1 cellular context compared by ENCODE assay signal in the genomic region with DNA sequence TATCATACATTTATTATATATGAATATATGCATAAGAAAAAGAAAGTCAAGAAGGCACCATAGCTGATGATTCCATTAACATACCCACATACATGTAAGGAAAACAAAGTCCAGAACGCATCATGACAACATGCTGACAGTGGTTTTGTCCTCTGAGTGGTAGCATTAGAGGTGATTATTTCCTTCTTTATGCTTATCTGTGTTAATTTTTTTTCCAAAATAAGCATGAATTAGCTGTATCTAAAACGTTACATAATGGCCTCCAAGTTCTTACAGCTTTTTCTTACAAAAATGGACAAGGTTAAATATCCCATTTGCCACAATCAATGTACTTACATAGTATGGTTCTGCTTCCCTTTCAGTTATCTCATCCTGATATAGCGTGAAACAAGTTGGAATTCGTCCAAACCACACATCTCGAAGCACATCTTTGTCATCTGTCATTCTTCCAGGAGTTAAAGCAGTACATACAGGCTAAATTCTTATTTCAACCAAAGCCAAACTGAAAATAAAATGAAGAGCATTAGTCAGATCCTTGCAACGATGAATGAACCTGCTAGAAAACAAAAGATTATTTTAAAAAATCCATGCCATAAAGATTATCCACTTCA.
TF ChIP-seq lines count a peak whose summit lies in the region.

No MANE protein-coding gene starts in this region.

TF ChIP-seq in HEK293, 187 proteins besides CTCF, POLR2A, EP300 and RAD21 (continued from another document and continues in another):
- TF ChIP-seq, protein P1, sequence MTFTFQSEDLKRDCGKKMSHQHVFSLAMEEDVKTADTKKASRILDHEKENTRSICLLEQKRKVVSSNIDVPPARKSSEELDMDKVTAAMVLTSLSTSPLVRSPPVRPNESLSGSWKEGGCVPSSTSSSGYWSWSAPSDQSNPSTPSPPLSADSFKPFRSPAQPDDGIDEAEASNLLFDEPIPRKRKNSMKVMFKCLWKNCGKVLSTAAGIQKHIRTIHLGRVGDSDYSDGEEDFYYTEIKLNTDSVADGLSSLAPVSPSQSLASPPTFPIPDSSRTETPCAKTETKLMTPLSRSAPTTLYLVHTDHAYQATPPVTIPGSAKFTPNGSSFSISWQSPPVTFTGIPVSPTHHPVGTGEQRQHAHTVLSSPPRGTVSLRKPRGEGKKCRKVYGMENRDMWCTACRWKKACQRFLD (tag by site-specific recombination; IDR thresholded peaks at IDR 0.05): no peak
- TF ChIP-seq, protein P2, sequence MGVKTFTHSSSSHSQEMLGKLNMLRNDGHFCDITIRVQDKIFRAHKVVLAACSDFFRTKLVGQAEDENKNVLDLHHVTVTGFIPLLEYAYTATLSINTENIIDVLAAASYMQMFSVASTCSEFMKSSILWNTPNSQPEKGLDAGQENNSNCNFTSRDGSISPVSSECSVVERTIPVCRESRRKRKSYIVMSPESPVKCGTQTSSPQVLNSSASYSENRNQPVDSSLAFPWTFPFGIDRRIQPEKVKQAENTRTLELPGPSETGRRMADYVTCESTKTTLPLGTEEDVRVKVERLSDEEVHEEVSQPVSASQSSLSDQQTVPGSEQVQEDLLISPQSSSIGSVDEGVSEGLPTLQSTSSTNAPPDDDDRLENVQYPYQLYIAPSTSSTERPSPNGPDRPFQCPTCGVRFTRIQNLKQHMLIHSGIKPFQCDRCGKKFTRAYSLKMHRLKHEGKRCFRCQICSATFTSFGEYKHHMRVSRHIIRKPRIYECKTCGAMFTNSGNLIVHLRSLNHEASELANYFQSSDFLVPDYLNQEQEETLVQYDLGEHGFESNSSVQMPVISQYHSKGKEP (tag by site-specific recombination; IDR thresholded peaks at IDR 0.05): no peak
- TF ChIP-seq ZNF239 (tag by site-specific recombination; IDR thresholded peaks at IDR 0.05): no peak
- TF ChIP-seq, protein P3, sequence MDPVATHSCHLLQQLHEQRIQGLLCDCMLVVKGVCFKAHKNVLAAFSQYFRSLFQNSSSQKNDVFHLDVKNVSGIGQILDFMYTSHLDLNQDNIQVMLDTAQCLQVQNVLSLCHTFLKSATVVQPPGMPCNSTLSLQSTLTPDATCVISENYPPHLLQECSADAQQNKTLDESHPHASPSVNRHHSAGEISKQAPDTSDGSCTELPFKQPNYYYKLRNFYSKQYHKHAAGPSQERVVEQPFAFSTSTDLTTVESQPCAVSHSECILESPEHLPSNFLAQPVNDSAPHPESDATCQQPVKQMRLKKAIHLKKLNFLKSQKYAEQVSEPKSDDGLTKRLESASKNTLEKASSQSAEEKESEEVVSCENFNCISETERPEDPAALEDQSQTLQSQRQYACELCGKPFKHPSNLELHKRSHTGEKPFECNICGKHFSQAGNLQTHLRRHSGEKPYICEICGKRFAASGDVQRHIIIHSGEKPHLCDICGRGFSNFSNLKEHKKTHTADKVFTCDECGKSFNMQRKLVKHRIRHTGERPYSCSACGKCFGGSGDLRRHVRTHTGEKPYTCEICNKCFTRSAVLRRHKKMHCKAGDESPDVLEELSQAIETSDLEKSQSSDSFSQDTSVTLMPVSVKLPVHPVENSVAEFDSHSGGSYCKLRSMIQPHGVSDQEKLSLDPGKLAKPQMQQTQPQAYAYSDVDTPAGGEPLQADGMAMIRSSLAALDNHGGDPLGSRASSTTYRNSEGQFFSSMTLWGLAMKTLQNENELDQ (tag by site-specific recombination; IDR thresholded peaks at IDR 0.05; ENCODE audit: low read depth): no peak
- no peak for TF ChIP-seq ZEB2 (tag by site-specific recombination; IDR thresholded peaks at IDR 0.05)
- peak; percentile 43; the same call in 1 of the 2 replicates for TF ChIP-seq SP7 (tag by site-specific recombination; IDR thresholded peaks at IDR 0.05)
- TF ChIP-seq, protein P4, sequence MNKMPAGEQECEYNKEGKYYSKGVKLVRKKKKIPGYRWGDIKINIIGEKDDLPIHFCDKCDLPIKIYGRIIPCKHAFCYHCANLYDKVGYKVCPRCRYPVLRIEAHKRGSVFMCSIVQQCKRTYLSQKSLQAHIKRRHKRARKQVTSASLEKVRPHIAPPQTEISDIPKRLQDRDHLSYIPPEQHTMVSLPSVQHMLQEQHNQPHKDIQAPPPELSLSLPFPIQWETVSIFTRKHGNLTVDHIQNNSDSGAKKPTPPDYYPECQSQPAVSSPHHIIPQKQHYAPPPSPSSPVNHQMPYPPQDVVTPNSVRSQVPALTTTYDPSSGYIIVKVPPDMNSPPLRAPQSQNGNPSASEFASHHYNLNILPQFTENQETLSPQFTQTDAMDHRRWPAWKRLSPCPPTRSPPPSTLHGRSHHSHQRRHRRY (tag by site-specific recombination; IDR thresholded peaks at IDR 0.05): no peak
- no peak for TF ChIP-seq ZNF830 (tag by site-specific recombination; IDR thresholded peaks at IDR 0.05; ENCODE audit: low read depth)
- no peak for TF ChIP-seq ZSCAN30 (tag by site-specific recombination; IDR thresholded peaks at IDR 0.05)
- TF ChIP-seq ZNF423 (tag by site-specific recombination; IDR thresholded peaks at IDR 0.05): no peak
- TF ChIP-seq ZFP3 (tag by site-specific recombination; IDR thresholded peaks at IDR 0.05; ENCODE audit: low read depth): no peak
- TF ChIP-seq, protein P5, sequence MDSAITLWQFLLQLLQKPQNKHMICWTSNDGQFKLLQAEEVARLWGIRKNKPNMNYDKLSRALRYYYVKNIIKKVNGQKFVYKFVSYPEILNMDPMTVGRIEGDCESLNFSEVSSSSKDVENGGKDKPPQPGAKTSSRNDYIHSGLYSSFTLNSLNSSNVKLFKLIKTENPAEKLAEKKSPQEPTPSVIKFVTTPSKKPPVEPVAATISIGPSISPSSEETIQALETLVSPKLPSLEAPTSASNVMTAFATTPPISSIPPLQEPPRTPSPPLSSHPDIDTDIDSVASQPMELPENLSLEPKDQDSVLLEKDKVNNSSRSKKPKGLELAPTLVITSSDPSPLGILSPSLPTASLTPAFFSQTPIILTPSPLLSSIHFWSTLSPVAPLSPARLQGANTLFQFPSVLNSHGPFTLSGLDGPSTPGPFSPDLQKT (IDR thresholded peaks at IDR 0.05; ENCODE audit: borderline replicate concordance, low read depth, low read length): no peak
- TF ChIP-seq ZNF391 (tag by site-specific recombination; IDR thresholded peaks at IDR 0.05; ENCODE audit: borderline replicate concordance, low read depth): no peak
- TF ChIP-seq ZNF660 (tag by site-specific recombination; IDR thresholded peaks at IDR 0.05): peak; percentile 67; the same call in 1 of the 2 replicates
- TF ChIP-seq, protein P6, sequence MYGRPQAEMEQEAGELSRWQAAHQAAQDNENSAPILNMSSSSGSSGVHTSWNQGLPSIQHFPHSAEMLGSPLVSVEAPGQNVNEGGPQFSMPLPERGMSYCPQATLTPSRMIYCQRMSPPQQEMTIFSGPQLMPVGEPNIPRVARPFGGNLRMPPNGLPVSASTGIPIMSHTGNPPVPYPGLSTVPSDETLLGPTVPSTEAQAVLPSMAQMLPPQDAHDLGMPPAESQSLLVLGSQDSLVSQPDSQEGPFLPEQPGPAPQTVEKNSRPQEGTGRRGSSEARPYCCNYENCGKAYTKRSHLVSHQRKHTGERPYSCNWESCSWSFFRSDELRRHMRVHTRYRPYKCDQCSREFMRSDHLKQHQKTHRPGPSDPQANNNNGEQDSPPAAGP (tag by site-specific recombination; IDR thresholded peaks at IDR 0.05): no peak
- TF ChIP-seq, protein P7, sequence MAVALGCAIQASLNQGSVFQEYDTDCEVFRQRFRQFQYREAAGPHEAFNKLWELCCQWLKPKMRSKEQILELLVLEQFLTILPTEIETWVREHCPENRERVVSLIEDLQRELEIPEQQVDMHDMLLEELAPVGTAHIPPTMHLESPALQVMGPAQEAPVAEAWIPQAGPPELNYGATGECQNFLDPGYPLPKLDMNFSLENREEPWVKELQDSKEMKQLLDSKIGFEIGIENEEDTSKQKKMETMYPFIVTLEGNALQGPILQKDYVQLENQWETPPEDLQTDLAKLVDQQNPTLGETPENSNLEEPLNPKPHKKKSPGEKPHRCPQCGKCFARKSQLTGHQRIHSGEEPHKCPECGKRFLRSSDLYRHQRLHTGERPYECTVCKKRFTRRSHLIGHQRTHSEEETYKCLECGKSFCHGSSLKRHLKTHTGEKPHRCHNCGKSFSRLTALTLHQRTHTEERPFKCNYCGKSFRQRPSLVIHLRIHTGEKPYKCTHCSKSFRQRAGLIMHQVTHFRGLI (tag by site-specific recombination; IDR thresholded peaks at IDR 0.05): no peak
- TF ChIP-seq, protein P8, sequence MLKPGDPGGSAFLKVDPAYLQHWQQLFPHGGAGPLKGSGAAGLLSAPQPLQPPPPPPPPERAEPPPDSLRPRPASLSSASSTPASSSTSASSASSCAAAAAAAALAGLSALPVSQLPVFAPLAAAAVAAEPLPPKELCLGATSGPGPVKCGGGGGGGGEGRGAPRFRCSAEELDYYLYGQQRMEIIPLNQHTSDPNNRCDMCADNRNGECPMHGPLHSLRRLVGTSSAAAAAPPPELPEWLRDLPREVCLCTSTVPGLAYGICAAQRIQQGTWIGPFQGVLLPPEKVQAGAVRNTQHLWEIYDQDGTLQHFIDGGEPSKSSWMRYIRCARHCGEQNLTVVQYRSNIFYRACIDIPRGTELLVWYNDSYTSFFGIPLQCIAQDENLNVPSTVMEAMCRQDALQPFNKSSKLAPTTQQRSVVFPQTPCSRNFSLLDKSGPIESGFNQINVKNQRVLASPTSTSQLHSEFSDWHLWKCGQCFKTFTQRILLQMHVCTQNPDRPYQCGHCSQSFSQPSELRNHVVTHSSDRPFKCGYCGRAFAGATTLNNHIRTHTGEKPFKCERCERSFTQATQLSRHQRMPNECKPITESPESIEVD (tag by site-specific recombination; IDR thresholded peaks at IDR 0.05): peak; percentile 58
- TF ChIP-seq ZNF211 (tag by site-specific recombination; IDR thresholded peaks at IDR 0.05; ENCODE audit: low read depth): no peak
- TF ChIP-seq ZNF792 (tag by site-specific recombination; IDR thresholded peaks at IDR 0.05): no peak
- no peak for TF ChIP-seq PRDM1 (tag by site-specific recombination; IDR thresholded peaks at IDR 0.05)
- TF ChIP-seq, protein P9, sequence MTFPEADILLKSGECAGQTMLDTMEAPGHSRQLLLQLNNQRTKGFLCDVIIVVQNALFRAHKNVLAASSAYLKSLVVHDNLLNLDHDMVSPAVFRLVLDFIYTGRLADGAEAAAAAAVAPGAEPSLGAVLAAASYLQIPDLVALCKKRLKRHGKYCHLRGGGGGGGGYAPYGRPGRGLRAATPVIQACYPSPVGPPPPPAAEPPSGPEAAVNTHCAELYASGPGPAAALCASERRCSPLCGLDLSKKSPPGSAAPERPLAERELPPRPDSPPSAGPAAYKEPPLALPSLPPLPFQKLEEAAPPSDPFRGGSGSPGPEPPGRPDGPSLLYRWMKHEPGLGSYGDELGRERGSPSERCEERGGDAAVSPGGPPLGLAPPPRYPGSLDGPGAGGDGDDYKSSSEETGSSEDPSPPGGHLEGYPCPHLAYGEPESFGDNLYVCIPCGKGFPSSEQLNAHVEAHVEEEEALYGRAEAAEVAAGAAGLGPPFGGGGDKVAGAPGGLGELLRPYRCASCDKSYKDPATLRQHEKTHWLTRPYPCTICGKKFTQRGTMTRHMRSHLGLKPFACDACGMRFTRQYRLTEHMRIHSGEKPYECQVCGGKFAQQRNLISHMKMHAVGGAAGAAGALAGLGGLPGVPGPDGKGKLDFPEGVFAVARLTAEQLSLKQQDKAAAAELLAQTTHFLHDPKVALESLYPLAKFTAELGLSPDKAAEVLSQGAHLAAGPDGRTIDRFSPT (tag by site-specific recombination; IDR thresholded peaks at IDR 0.05): 0 out of 2 replicates have a peak, but pooled peaks have one; percentile 34
- no peak for TF ChIP-seq ZNF138 (tag by site-specific recombination; IDR thresholded peaks at IDR 0.05; ENCODE audit: borderline replicate concordance)
- peak; percentile 47; the same call in 1 of the 2 replicates for TF ChIP-seq ZNF366 (tag by site-specific recombination; conservative IDR thresholded peaks at IDR 0.05)
- TF ChIP-seq ZBTB20 (tag by site-specific recombination; IDR thresholded peaks at IDR 0.05): no peak
- TF ChIP-seq BCL11A (tag by site-specific recombination; IDR thresholded peaks at IDR 0.05; ENCODE audit: low read depth): no peak
- TF ChIP-seq, protein P10, sequence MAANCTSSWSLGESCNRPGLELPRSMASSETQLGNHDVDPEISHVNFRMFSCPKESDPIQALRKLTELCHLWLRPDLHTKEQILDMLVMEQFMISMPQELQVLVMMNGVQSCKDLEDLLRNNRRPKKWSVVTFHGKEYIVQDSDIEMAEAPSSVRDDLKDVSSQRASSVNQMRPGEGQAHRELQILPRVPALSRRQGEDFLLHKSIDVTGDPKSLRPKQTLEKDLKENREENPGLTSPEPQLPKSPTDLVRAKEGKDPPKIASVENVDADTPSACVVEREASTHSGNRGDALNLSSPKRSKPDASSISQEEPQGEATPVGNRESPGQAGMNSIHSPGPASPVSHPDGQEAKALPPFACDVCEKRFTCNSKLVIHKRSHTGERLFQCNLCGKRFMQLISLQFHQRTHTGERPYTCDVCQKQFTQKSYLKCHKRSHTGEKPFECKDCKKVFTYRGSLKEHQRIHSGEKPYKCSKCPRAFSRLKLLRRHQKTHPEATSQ (tag by site-specific recombination; IDR thresholded peaks at IDR 0.05): no peak
- TF ChIP-seq ZFP37 (tag by site-specific recombination; IDR thresholded peaks at IDR 0.05): no peak
- no peak for TF ChIP-seq ZNF654 (tag by site-specific recombination; IDR thresholded peaks at IDR 0.05; ENCODE audit: low read depth)
- 0 out of 2 replicates have a peak, but pooled peaks have one; percentile 29 for TF ChIP-seq ZNF843 (tag by site-specific recombination; IDR thresholded peaks at IDR 0.05)
- TF ChIP-seq ZNF433 (tag by site-specific recombination; IDR thresholded peaks at IDR 0.05; ENCODE audit: low read depth): no peak
- no peak for TF ChIP-seq ZNF221 (tag by site-specific recombination; IDR thresholded peaks at IDR 0.05; ENCODE audit: borderline replicate concordance)
- no peak for TF ChIP-seq GFI1B (tag by site-specific recombination; IDR thresholded peaks at IDR 0.05)
- TF ChIP-seq, protein P11, sequence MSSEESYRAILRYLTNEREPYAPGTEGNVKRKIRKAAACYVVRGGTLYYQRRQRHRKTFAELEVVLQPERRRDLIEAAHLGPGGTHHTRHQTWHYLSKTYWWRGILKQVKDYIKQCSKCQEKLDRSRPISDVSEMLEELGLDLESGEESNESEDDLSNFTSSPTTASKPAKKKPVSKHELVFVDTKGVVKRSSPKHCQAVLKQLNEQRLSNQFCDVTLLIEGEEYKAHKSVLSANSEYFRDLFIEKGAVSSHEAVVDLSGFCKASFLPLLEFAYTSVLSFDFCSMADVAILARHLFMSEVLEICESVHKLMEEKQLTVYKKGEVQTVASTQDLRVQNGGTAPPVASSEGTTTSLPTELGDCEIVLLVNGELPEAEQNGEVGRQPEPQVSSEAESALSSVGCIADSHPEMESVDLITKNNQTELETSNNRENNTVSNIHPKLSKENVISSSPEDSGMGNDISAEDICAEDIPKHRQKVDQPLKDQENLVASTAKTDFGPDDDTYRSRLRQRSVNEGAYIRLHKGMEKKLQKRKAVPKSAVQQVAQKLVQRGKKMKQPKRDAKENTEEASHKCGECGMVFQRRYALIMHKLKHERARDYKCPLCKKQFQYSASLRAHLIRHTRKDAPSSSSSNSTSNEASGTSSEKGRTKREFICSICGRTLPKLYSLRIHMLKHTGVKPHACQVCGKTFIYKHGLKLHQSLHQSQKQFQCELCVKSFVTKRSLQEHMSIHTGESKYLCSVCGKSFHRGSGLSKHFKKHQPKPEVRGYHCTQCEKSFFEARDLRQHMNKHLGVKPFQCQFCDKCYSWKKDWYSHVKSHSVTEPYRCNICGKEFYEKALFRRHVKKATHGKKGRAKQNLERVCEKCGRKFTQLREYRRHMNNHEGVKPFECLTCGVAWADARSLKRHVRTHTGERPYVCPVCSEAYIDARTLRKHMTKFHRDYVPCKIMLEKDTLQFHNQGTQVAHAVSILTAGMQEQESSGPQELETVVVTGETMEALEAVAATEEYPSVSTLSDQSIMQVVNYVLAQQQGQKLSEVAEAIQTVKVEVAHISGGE (tag by site-specific recombination; conservative IDR thresholded peaks at IDR 0.05; ENCODE audit: low read depth): no peak
